ENCODE assay signal across 19 cellular contexts in genomic region chr10:100502926-100503480, GRCh38. TPM values are rescaled to one million over a fixed set of nuclear protein-coding genes. Genes with fewer than 3 reads are reported as not detected.
DNase-seq lines count a peak whose midpoint lies in the region; ATAC-seq and TF ChIP-seq lines count a peak whose summit lies in the region.
"Had no signal": no experiment of that assay in that cellular context is flagged by ENCODE, and none has a peak within 500 bp of the region (broad histone marks: within the 10 kb centered on the region; RNA-seq: fewer than 3 reads in every experiment).

No MANE protein-coding gene starts in this region.

- ATAC-seq in activated CD4-positive, alpha-beta T cell treated with anti-CD3 and anti-CD28 coated beads for 36 hours, result no peak
- ATAC-seq in CD8-positive, alpha-beta T cell, result no peak

- H3K36me3 Mint-ChIP-seq in activated CD4-positive, alpha-beta T cell treated with anti-CD3 and anti-CD28 coated beads, Interleukin-2, amount 10 ng/mL, durations not matched to agents 7 days and 5 days (ENCODE audit: low read depth), result peaks cover 83% of the 10 kb centered on the region
- H3K36me3 Mint-ChIP-seq in activated CD4-positive, alpha-beta T cell treated with anti-CD3 and anti-CD28 coated beads for 36 hours (ENCODE audit: low read depth), result peaks cover 65% of the 10 kb centered on the region
- H3K36me3 Mint-ChIP-seq in CD8-positive, alpha-beta T cell, result peaks cover 89% of the 10 kb centered on the region
- peaks cover 83% of the 10 kb centered on the region for H3K36me3 Mint-ChIP-seq in activated T-helper 2 cell treated with anti-CD3 and anti-CD28 coated beads, Interferon-gamma antibody, Interleukin-2, Interleukin-4, amounts not matched to agents 10 μg/mL and 5 μg/mL and 100 μg/mL, durations not matched to agents 14 hours and 24 hours and 36 hours (ENCODE audit: low read depth)
- H3K36me3 Mint-ChIP-seq in nephron (ENCODE audit: low read depth), result peaks cover 36% of the 10 kb centered on the region

- TF ChIP-seq POLR2A in sigmoid colon (IDR thresholded peaks at IDR 0.05), result no peak

- H3K27me3 ChIP-seq in CD8-positive, alpha-beta T cell (ENCODE audit: insufficient read depth, low read length), result no peaks in the 10 kb centered on the region
- H3K27me3 ChIP-seq in sigmoid colon, result no peaks in the 10 kb centered on the region

- no peak overlapping the region for H3K4me3 Mint-ChIP-seq in activated CD4-positive, alpha-beta T cell treated with anti-CD3 and anti-CD28 coated beads, Interleukin-2, amount 10 ng/mL, durations not matched to agents 7 days and 5 days
- no peak overlapping the region for H3K4me3 Mint-ChIP-seq in activated CD4-positive, alpha-beta T cell treated with anti-CD3 and anti-CD28 coated beads for 36 hours
- no peak overlapping the region for H3K4me3 Mint-ChIP-seq in CD8-positive, alpha-beta T cell
- H3K4me3 Mint-ChIP-seq in activated T-helper 2 cell treated with anti-CD3 and anti-CD28 coated beads, Interferon-gamma antibody, Interleukin-2, Interleukin-4, amounts not matched to agents 10 μg/mL and 5 μg/mL and 100 μg/mL, durations not matched to agents 14 hours and 24 hours and 36 hours (ENCODE audit: low read depth), result no peak overlapping the region
- no peak overlapping the region for H3K4me3 Mint-ChIP-seq in nephron
- H3K4me3 Mint-ChIP-seq: CD4-positive, alpha-beta T cell had no signal

- H3K4me1 ChIP-seq in CD8-positive, alpha-beta T cell (ENCODE audit: insufficient read depth, low read length), result peaks cover 16% of the 10 kb centered on the region
- no peaks in the 10 kb centered on the region for H3K4me1 ChIP-seq in sigmoid colon

- DNase-seq in activated CD4-positive, alpha-beta T cell treated with anti-CD3 and anti-CD28 coated beads, Interleukin-2, amount 10 ng/mL, durations not matched to agents 7 days and 5 days, result no peak
- DNase-seq in activated CD4-positive, alpha-beta T cell treated with anti-CD3 and anti-CD28 coated beads for 36 hours, result no peak
- DNase-seq in CD8-positive, alpha-beta T cell, result no peak
- DNase-seq in activated T-helper 2 cell treated with anti-CD3 and anti-CD28 coated beads, Interferon-gamma antibody, Interleukin-2, Interleukin-4, amounts not matched to agents 10 μg/mL and 5 μg/mL and 100 μg/mL, durations not matched to agents 14 hours and 24 hours and 36 hours (ENCODE audit: low spot score), result no peak
- DNase-seq in sigmoid colon (no peak), CD1c-positive myeloid dendritic cell (ENCODE audit: extremely low spot score) (no peak), NCI-H774 (lab: John Stamatoyannopoulos, UW) (no peak)
- DNase-seq: AML-193; CD4-positive, alpha-beta T cell; DND-41; GF-D8; KBM-7; NCI-H1092 treated with DMSO at 0.1 percent for 48 hours; NCI-H1694; NCI-H2107; NCI-H69; PC-9 had no signal

- no peak for TF ChIP-seq CTCF in CD8-positive, alpha-beta T cell (IDR thresholded peaks at IDR 0.05)
- TF ChIP-seq CTCF in nephron (IDR thresholded peaks at IDR 0.05; ENCODE audit: unreplicated experiment in 3 of 3) (no peak), sigmoid colon (IDR thresholded peaks at IDR 0.05) (no peak)

- no peaks in the 10 kb centered on the region for H3K9me3 ChIP-seq in CD8-positive, alpha-beta T cell (ENCODE audit: low read length)
- no peaks in the 10 kb centered on the region for H3K9me3 ChIP-seq in sigmoid colon

- H3K9me3 Mint-ChIP-seq in activated CD4-positive, alpha-beta T cell treated with anti-CD3 and anti-CD28 coated beads, Interleukin-2, amount 10 ng/mL, durations not matched to agents 7 days and 5 days, result no peaks in the 10 kb centered on the region
- H3K9me3 Mint-ChIP-seq in activated CD4-positive, alpha-beta T cell treated with anti-CD3 and anti-CD28 coated beads for 36 hours (ENCODE audit: low read depth), result no peaks in the 10 kb centered on the region
- no peaks in the 10 kb centered on the region for H3K9me3 Mint-ChIP-seq in CD8-positive, alpha-beta T cell
- H3K9me3 Mint-ChIP-seq in activated T-helper 2 cell treated with anti-CD3 and anti-CD28 coated beads, Interferon-gamma antibody, Interleukin-2, Interleukin-4, amounts not matched to agents 10 μg/mL and 5 μg/mL and 100 μg/mL, durations not matched to agents 14 hours and 24 hours and 36 hours, result no peaks in the 10 kb centered on the region
- H3K9me3 Mint-ChIP-seq in nephron, result no peaks in the 10 kb centered on the region
- H3K9me3 Mint-ChIP-seq: CD4-positive, alpha-beta T cell had no signal

- CTCF ChIA-PET in activated CD4-positive, alpha-beta T cell treated with anti-CD3 and anti-CD28 coated beads, Interleukin-2, amount 10 ng/mL, durations not matched to agents 7 days and 5 days (lab: Charles Lee), result interaction anchor here (0.7 to 1.7 kb wide), 3 partner anchors 15 to 145 kb away, joined by 3 read pairs; no protein-coding TSS in a partner anchor
- CTCF ChIA-PET in activated CD4-positive, alpha-beta T cell treated with anti-CD3 and anti-CD28 coated beads for 36 hours (lab: Charles Lee), result interaction anchor here (2.7 to 7.7 kb wide), 2 partner anchors 7 to 21 kb away, joined by 13 to 38 read pairs; no protein-coding TSS in a partner anchor
- CTCF ChIA-PET in CD8-positive, alpha-beta T cell (lab: Charles Lee), result interaction anchor here (26.0 kb wide), 1 partner anchor 72 kb away, joined by 298 read pairs; no protein-coding TSS in a partner anchor

- H3K4me3 ChIP-seq in CD8-positive, alpha-beta T cell (ENCODE audit: low read depth, low read length), result no peak overlapping the region
- H3K4me3 ChIP-seq in sigmoid colon, result no peak overlapping the region
- H3K4me3 ChIP-seq: PC-9 had no signal

- intact Hi-C loops in activated CD4-positive, alpha-beta T cell treated with anti-CD3 and anti-CD28 coated beads for 36 hours (cut with DNase I, micrococcal nuclease), result no loop called here
- intact Hi-C loops in CD8-positive, alpha-beta T cell (cut with DNase I, micrococcal nuclease), result no loop called here
- intact Hi-C loops in activated T-helper 2 cell treated with anti-CD3 and anti-CD28 coated beads, Interferon-gamma antibody, Interleukin-2, Interleukin-4, amounts not matched to agents 10 μg/mL and 5 μg/mL and 100 μg/mL, durations not matched to agents 14 hours and 24 hours and 36 hours (cut with micrococcal nuclease), result no loop called here
- intact Hi-C loops in sigmoid colon (cut with DNase I), result no loop called here

- 95 to 97% methylated on average over 1 of the region's 1 CpG for WGBS in sigmoid colon, 2 donors

- no peak for TF ChIP-seq EP300 in sigmoid colon (IDR thresholded peaks at IDR 0.05)

- no peaks in the 10 kb centered on the region for H3K27me3 Mint-ChIP-seq in activated CD4-positive, alpha-beta T cell treated with anti-CD3 and anti-CD28 coated beads, Interleukin-2, amount 10 ng/mL, durations not matched to agents 7 days and 5 days
- no peaks in the 10 kb centered on the region for H3K27me3 Mint-ChIP-seq in activated CD4-positive, alpha-beta T cell treated with anti-CD3 and anti-CD28 coated beads for 36 hours
- no peaks in the 10 kb centered on the region for H3K27me3 Mint-ChIP-seq in CD8-positive, alpha-beta T cell (ENCODE audit: low read depth)
- H3K27me3 Mint-ChIP-seq in activated T-helper 2 cell treated with anti-CD3 and anti-CD28 coated beads, Interferon-gamma antibody, Interleukin-2, Interleukin-4, amounts not matched to agents 10 μg/mL and 5 μg/mL and 100 μg/mL, durations not matched to agents 14 hours and 24 hours and 36 hours (ENCODE audit: low read depth), result no peaks in the 10 kb centered on the region
- no peaks in the 10 kb centered on the region for H3K27me3 Mint-ChIP-seq in nephron (ENCODE audit: low read depth)
- H3K27me3 Mint-ChIP-seq: CD4-positive, alpha-beta T cell had no signal

- peaks cover 26% of the 10 kb centered on the region for H3K36me3 ChIP-seq in CD8-positive, alpha-beta T cell (ENCODE audit: insufficient read depth, low read length)
- H3K36me3 ChIP-seq in sigmoid colon, result peaks cover 6 to 92% (median 35%) of the 10 kb centered on the region in 4 donors

- peaks cover 92% of the 10 kb centered on the region for H3K4me1 Mint-ChIP-seq in activated CD4-positive, alpha-beta T cell treated with anti-CD3 and anti-CD28 coated beads, Interleukin-2, amount 10 ng/mL, durations not matched to agents 7 days and 5 days
- peaks cover 22% of the 10 kb centered on the region for H3K4me1 Mint-ChIP-seq in activated CD4-positive, alpha-beta T cell treated with anti-CD3 and anti-CD28 coated beads for 36 hours
- H3K4me1 Mint-ChIP-seq in CD8-positive, alpha-beta T cell (ENCODE audit: low read depth), result peaks cover 29% of the 10 kb centered on the region
- H3K4me1 Mint-ChIP-seq in activated T-helper 2 cell treated with anti-CD3 and anti-CD28 coated beads, Interferon-gamma antibody, Interleukin-2, Interleukin-4, amounts not matched to agents 10 μg/mL and 5 μg/mL and 100 μg/mL, durations not matched to agents 14 hours and 24 hours and 36 hours (ENCODE audit: low read depth), result peaks cover 73% of the 10 kb centered on the region
- H3K4me1 Mint-ChIP-seq in nephron, result peaks cover 14% of the 10 kb centered on the region

- no peak overlapping the region for H3K27ac ChIP-seq in CD8-positive, alpha-beta T cell (ENCODE audit: low read depth, low read length)
- H3K27ac ChIP-seq in sigmoid colon, result no peak overlapping the region
- H3K27ac ChIP-seq: PC-9 had no signal

- POLR2A ChIA-PET in activated CD4-positive, alpha-beta T cell treated with anti-CD3 and anti-CD28 coated beads, Interleukin-2, amount 10 ng/mL, durations not matched to agents 7 days and 5 days (lab: Charles Lee), result no interaction called here
- POLR2A ChIA-PET in activated CD4-positive, alpha-beta T cell treated with anti-CD3 and anti-CD28 coated beads for 36 hours (lab: Charles Lee), result no interaction called here
- POLR2A ChIA-PET in CD8-positive, alpha-beta T cell (lab: Charles Lee), result no interaction called here

- H3K27ac Mint-ChIP-seq in activated CD4-positive, alpha-beta T cell treated with anti-CD3 and anti-CD28 coated beads, Interleukin-2, amount 10 ng/mL, durations not matched to agents 7 days and 5 days, result peak overlapping the region; percentile 42
- no peak overlapping the region for H3K27ac Mint-ChIP-seq in activated CD4-positive, alpha-beta T cell treated with anti-CD3 and anti-CD28 coated beads for 36 hours
- peak overlapping the region; percentile 74 for H3K27ac Mint-ChIP-seq in CD8-positive, alpha-beta T cell
- peak overlapping the region; percentile 29 for H3K27ac Mint-ChIP-seq in activated T-helper 2 cell treated with anti-CD3 and anti-CD28 coated beads, Interferon-gamma antibody, Interleukin-2, Interleukin-4, amounts not matched to agents 10 μg/mL and 5 μg/mL and 100 μg/mL, durations not matched to agents 14 hours and 24 hours and 36 hours
- peak overlapping the region in 2 of 3 experiments; percentile 53 to 65 for H3K27ac Mint-ChIP-seq in nephron
- H3K27ac Mint-ChIP-seq: CD4-positive, alpha-beta T cell had no signal

RNA-seq across cellular contexts. Expression of gene SEC31B, which starts 16.7 kb away (rescaled TPM):
- 100 to 1,000 TPM; 202 to 208 TPM for total RNA-seq in activated CD4-positive, alpha-beta T cell treated with anti-CD3 and anti-CD28 coated beads, Interleukin-2, amount 10 ng/mL, durations not matched to agents 7 days and 5 days
- total RNA-seq in activated CD4-positive, alpha-beta T cell treated with anti-CD3 and anti-CD28 coated beads for 36 hours, result 10 to 100 TPM; 36.0 to 36.7 TPM
- total RNA-seq in CD8-positive, alpha-beta T cell, result 10 to 100 TPM; 57.5 to 57.9 TPM
- 57.4 and 60.6 TPM in 2 replicates for total RNA-seq in activated T-helper 2 cell treated with anti-CD3 and anti-CD28 coated beads, Interferon-gamma antibody, Interleukin-2, Interleukin-4, amounts not matched to agents 10 μg/mL and 5 μg/mL and 100 μg/mL, durations not matched to agents 14 hours and 24 hours and 36 hours
- 10 to 100 TPM in 1 of 4 donors, 1 to 10 TPM in 3; 3.9 to 19.4 (median 6.4) TPM for total RNA-seq in sigmoid colon
- 10 to 100 TPM in 1 of 3 donors, under 1 TPM in 2; 0.60 to 10.1 (median 0.92) TPM for polyA plus RNA-seq in sigmoid colon

RNA-seq across cellular contexts. Expression of gene NDUFB8, which starts 26.7 kb away (rescaled TPM):
- 100 to 1,000 TPM; 241 to 267 TPM for total RNA-seq in activated CD4-positive, alpha-beta T cell treated with anti-CD3 and anti-CD28 coated beads, Interleukin-2, amount 10 ng/mL, durations not matched to agents 7 days and 5 days
- total RNA-seq in activated CD4-positive, alpha-beta T cell treated with anti-CD3 and anti-CD28 coated beads for 36 hours, result 100 to 1,000 TPM; 291 to 375 TPM
- total RNA-seq in CD8-positive, alpha-beta T cell, result 100 to 1,000 TPM; 156 to 163 TPM
- 278 and 283 TPM in 2 replicates for total RNA-seq in activated T-helper 2 cell treated with anti-CD3 and anti-CD28 coated beads, Interferon-gamma antibody, Interleukin-2, Interleukin-4, amounts not matched to agents 10 μg/mL and 5 μg/mL and 100 μg/mL, durations not matched to agents 14 hours and 24 hours and 36 hours
- 100 to 1,000 TPM; 232 to 449 (median 299) TPM for total RNA-seq in sigmoid colon
- 100 to 1,000 TPM; 359 to 419 (median 391) TPM for polyA plus RNA-seq in sigmoid colon

RNA-seq across cellular contexts. Expression of gene HIF1AN, which starts 32.7 kb away (rescaled TPM):
- total RNA-seq in activated CD4-positive, alpha-beta T cell treated with anti-CD3 and anti-CD28 coated beads, Interleukin-2, amount 10 ng/mL, durations not matched to agents 7 days and 5 days, result 10 to 100 TPM; 54.9 to 59.3 TPM
- 10 to 100 TPM; 45.9 to 50.8 TPM for total RNA-seq in activated CD4-positive, alpha-beta T cell treated with anti-CD3 and anti-CD28 coated beads for 36 hours
- total RNA-seq in CD8-positive, alpha-beta T cell, result 10 to 100 TPM; 28.0 to 31.2 TPM
- 46.7 and 47.9 TPM in 2 replicates for total RNA-seq in activated T-helper 2 cell treated with anti-CD3 and anti-CD28 coated beads, Interferon-gamma antibody, Interleukin-2, Interleukin-4, amounts not matched to agents 10 μg/mL and 5 μg/mL and 100 μg/mL, durations not matched to agents 14 hours and 24 hours and 36 hours
- 10 to 100 TPM; 13.2 to 23.8 (median 13.9) TPM for total RNA-seq in sigmoid colon
- 10 to 100 TPM in 1 of 3 donors, 1 to 10 TPM in 2; 4.2 to 11.1 (median 5.3) TPM for polyA plus RNA-seq in sigmoid colon

RNA-seq across cellular contexts. Expression of gene WNT8B, which starts 40.2 kb away (rescaled TPM):
- total RNA-seq in activated CD4-positive, alpha-beta T cell treated with anti-CD3 and anti-CD28 coated beads, Interleukin-2, amount 10 ng/mL, durations not matched to agents 7 days and 5 days, result under 1 TPM; 0.10 to 0.40 TPM
- under 1 TPM; 0.40 to 0.43 TPM for total RNA-seq in activated CD4-positive, alpha-beta T cell treated with anti-CD3 and anti-CD28 coated beads for 36 hours
- total RNA-seq in CD8-positive, alpha-beta T cell, result not detected
- 0.14 and 0.21 TPM in 2 replicates for total RNA-seq in activated T-helper 2 cell treated with anti-CD3 and anti-CD28 coated beads, Interferon-gamma antibody, Interleukin-2, Interleukin-4, amounts not matched to agents 10 μg/mL and 5 μg/mL and 100 μg/mL, durations not matched to agents 14 hours and 24 hours and 36 hours
- not detected for total RNA-seq in sigmoid colon
- polyA plus RNA-seq in sigmoid colon, result under 1 TPM in 1 of 3 donors, not detected in 2; 0.06 TPM
- total RNA-seq: CD4-positive, alpha-beta T cell; M059J; PC-9 had no signal
